1 cellular context compared by ENCODE assay signal in the genomic region with DNA sequence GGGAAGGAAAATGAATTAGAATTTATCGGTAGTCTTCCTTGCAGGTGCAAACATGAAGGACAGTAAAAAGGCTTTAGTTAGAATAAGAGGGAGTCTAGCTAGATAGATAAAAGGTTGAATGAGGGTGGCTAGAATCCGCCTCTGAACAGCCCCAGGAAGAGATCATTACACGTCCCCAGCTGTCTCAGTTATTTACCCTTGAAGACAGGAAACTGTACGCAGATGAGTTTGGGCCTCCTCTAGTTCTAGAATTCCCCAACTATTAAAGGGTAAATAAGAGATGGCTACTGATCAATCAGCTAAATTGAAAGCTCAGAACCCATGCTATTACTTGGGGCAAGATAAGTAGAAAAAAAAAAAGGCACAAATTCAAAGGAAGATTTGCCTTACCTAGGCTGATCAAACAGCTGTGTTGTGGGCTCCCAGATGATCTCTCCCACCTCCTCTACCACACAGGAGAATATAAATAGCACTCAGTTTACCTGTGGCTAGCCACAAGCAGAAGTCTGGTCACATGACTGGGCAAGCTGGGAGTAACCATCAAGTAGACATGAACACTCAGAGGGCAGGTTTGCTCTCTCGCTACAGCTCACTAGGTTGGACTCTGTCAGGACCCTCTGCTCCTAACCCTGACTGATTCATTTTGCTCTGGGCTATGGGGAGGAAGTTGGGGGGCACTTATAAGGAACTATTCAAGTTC.
TF ChIP-seq lines count a peak whose summit lies in the region.

No MANE protein-coding gene starts in this region.

TF ChIP-seq in K562, 482 proteins besides CTCF, POLR2A, EP300 and RAD21:
- TF ChIP-seq ZNF766 (CRISPR knock-in tag; conservative IDR thresholded peaks at IDR 0.05) (0 out of 2 replicates have a peak, but pooled peaks have one; percentile 35), CREM (IDR thresholded peaks at IDR 0.05; ENCODE audit: low read depth) (no peak), RAD51 (IDR thresholded peaks at IDR 0.05; ENCODE audit: borderline replicate concordance, low read depth) (peak; percentile 50; the same call in 1 of the 2 replicates), TAF15 (IDR thresholded peaks at IDR 0.05; ENCODE audit: low read depth, low read length) (no peak), PHF21A (IDR thresholded peaks at IDR 0.05; ENCODE audit: borderline replicate concordance, low read depth) (no peak)
- TF ChIP-seq, protein P1, sequence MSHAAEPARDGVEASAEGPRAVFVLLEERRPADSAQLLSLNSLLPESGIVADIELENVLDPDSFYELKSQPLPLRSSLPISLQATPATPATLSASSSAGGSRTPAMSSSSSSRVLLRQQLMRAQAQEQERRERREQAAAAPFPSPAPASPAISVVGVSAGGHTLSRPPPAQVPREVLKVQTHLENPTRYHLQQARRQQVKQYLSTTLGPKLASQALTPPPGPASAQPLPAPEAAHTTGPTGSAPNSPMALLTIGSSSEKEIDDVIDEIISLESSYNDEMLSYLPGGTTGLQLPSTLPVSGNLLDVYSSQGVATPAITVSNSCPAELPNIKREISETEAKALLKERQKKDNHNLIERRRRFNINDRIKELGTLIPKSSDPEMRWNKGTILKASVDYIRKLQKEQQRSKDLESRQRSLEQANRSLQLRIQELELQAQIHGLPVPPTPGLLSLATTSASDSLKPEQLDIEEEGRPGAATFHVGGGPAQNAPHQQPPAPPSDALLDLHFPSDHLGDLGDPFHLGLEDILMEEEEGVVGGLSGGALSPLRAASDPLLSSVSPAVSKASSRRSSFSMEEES (CRISPR knock-in tag; IDR thresholded peaks at IDR 0.05) = peak; percentile 77
- TF ChIP-seq, protein P2, sequence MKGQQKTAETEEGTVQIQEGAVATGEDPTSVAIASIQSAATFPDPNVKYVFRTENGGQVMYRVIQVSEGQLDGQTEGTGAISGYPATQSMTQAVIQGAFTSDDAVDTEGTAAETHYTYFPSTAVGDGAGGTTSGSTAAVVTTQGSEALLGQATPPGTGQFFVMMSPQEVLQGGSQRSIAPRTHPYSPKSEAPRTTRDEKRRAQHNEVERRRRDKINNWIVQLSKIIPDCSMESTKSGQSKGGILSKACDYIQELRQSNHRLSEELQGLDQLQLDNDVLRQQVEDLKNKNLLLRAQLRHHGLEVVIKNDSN (CRISPR knock-in tag; IDR thresholded peaks at IDR 0.05) = peak; percentile 56
- TF ChIP-seq, protein P3, sequence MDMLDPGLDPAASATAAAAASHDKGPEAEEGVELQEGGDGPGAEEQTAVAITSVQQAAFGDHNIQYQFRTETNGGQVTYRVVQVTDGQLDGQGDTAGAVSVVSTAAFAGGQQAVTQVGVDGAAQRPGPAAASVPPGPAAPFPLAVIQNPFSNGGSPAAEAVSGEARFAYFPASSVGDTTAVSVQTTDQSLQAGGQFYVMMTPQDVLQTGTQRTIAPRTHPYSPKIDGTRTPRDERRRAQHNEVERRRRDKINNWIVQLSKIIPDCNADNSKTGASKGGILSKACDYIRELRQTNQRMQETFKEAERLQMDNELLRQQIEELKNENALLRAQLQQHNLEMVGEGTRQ (CRISPR knock-in tag; IDR thresholded peaks at IDR 0.05) = peak; percentile 54; the same call in 1 of the 2 replicates
